In the genomic region with DNA sequence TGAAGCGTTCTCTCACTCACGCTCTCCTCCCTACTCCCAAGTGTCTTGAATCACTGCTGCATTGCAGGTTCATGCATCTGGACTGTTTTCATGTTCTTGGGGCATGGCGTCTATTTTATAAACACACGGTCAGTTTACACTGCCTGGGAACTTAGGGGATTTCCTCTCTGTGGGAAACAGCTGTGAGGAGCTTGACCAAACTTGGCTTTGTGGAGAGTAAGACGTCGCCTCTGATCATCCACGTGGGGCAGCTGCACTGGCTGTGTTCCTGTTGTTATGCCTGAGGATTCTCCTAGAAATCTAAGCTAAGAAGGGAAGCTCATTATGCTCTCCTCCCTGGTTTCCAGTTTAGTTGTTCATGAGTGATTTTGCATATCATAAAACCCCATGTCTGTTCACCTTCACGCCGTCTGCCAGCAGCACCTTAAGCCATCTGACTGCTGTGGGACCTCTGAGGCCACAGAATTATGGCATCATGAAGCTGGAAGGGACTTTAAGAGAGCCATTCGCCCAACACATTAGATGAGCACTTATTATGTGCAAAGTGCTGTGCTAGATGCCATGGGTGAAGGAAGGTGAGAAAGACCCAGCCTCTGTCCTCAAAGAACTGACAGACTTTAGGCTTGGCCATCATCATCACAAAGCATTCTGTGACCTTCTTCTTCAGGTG, we compare ENCODE assay signal across 9 cellular contexts. TPM values are rescaled to one million over a fixed set of nuclear protein-coding genes. Genes with fewer than 3 reads are reported as not detected.
DNase-seq lines count a peak whose midpoint lies in the region; ATAC-seq and TF ChIP-seq lines count a peak whose summit lies in the region.
"Had no signal": no experiment of that assay in that cellular context is flagged by ENCODE, and none has a peak within 500 bp of the region (broad histone marks: within the 10 kb centered on the region; RNA-seq: fewer than 3 reads in every experiment).

No MANE protein-coding gene starts in this region.

- no peaks in the 10 kb centered on the region for H4K20me1 ChIP-seq in smooth muscle cell (ENCODE audit: low read depth)

- peak; percentile 35 for ATAC-seq in GM19372 (IDR thresholded peaks at IDR 0.05; ENCODE audit: low read depth, unreplicated experiment)
- peak; percentile 11 for ATAC-seq in HG03457 (IDR thresholded peaks at IDR 0.05; ENCODE audit: unreplicated experiment)

- H2AFZ ChIP-seq in smooth muscle cell (ENCODE audit: low read depth) = no peak overlapping the region

- DNase-seq in AG08396 (ENCODE audit: low spot score) = peak; percentile 50
- DNase-seq in dedifferentiated amniotic fluid mesenchymal stem cell (ENCODE audit: extremely low spot score) = peak; percentile 96
- peak; percentile 71 to 82 (median 75) for DNase-seq in ovary
- no peak for DNase-seq in activated T-cell treated with anti-CD3 and anti-CD28 coated beads, Interleukin-2, amount 50 U/mL, for 1 hour
- no peak for DNase-seq in smooth muscle cell (lab: John Stamatoyannopoulos, UW; ENCODE audit: unreplicated experiment)
- DNase-seq in ecto neural progenitor cell (ENCODE audit: low spot score) = no peak

- no peak for TF ChIP-seq POLR2A in ovary (IDR thresholded peaks at IDR 0.05)

- no peak overlapping the region for H3K9ac ChIP-seq in smooth muscle cell (ENCODE audit: low read depth)

- TF ChIP-seq EP300 in ovary (IDR thresholded peaks at IDR 0.05) = no peak

- no peak overlapping the region for H3K4me2 ChIP-seq in smooth muscle cell

- H3K79me2 ChIP-seq in smooth muscle cell (ENCODE audit: low read depth) = no peaks in the 10 kb centered on the region

- no peak overlapping the region for H3K4me3 ChIP-seq in ovary
- no peak overlapping the region for H3K4me3 ChIP-seq in smooth muscle cell
- H3K4me3 ChIP-seq: adrenal gland had no signal

- intact Hi-C loops in ovary (cut with DNase I) = loop anchor here in 1 of 4 donors (5.0 kb wide), 1 partner anchor 121 kb away; the partner anchor contains the start of gene POU2AF3

- H3K36me3 ChIP-seq in ovary = no peaks in the 10 kb centered on the region
- no peaks in the 10 kb centered on the region for H3K36me3 ChIP-seq in smooth muscle cell (ENCODE audit: low read depth)
- H3K36me3 ChIP-seq: adrenal gland had no signal

- H3K4me1 ChIP-seq in ovary (ENCODE audit: insufficient read depth) = peaks cover 24% of the 10 kb centered on the region
- no peaks in the 10 kb centered on the region for H3K4me1 ChIP-seq in smooth muscle cell (ENCODE audit: low read depth)
- H3K4me1 ChIP-seq: adrenal gland had no signal

- TF ChIP-seq CTCF in ovary (IDR thresholded peaks at IDR 0.05) (no peak), smooth muscle cell (IDR thresholded peaks at IDR 0.05; ENCODE audit: borderline replicate concordance, insufficient read depth, poor library complexity, severe bottlenecking) (no peak)

- 12 to 25% (median 17%) methylated on average over 10 of the region's 10 CpGs for WGBS in ovary, 3 donors
- WGBS in smooth muscle cell (ENCODE audit: low lambda C conversion rate) = 51% methylated on average over 10 of the region's 10 CpGs

- peak overlapping the region in 1 of 2 donors; percentile 60 for H3K27ac ChIP-seq in ovary
- H3K27ac ChIP-seq in smooth muscle cell (ENCODE audit: low read depth) = no peak overlapping the region
- H3K27ac ChIP-seq: adrenal gland had no signal

- H3F3A ChIP-seq in smooth muscle cell (ENCODE audit: low read depth) = no peaks in the 10 kb centered on the region

- H3K27me3 ChIP-seq in ovary (no peaks in the 10 kb centered on the region), smooth muscle cell (ENCODE audit: low read depth) (no peaks in the 10 kb centered on the region)
- H3K27me3 ChIP-seq: adrenal gland had no signal

- H3K9me3 ChIP-seq in ovary = no peaks in the 10 kb centered on the region
- no peaks in the 10 kb centered on the region for H3K9me3 ChIP-seq in smooth muscle cell (replicated peaks; ENCODE audit: low read depth)
- H3K9me3 ChIP-seq: adrenal gland had no signal

RNA-seq across cellular contexts. Expression of gene POU2AF1, which starts 38.8 kb away (rescaled TPM):
- total RNA-seq in ovary (1 to 10 TPM in 3 of 7 donors, under 1 TPM in 4; 0.48 to 4.1 (median 0.83) TPM), smooth muscle cell (0.13 TPM in 1 of 2 replicates, not detected in the other)
- polyA plus RNA-seq in ovary (1 to 10 TPM in 1 of 2 donors, under 1 TPM in 1; 0.29 to 1.2 TPM), smooth muscle cell (not detected in 2 replicates)

Comparison
In these comparisons a context has a peak if more than half of its experiments do, and no peak if none do; other contexts are left out.
1. DNase-seq: peak in AG08396 (single experiment), dedifferentiated amniotic fluid mesenchymal stem cell (single experiment) and ovary (5 of 5); none in activated T-cell treated with anti-CD3 and anti-CD28 coated beads, Interleukin-2, amount 50 U/mL, for 1 hour (single experiment), smooth muscle cell (single experiment) and ecto neural progenitor cell (single experiment).